ENCODE assay signal across 17 cellular contexts in the genomic region with DNA sequence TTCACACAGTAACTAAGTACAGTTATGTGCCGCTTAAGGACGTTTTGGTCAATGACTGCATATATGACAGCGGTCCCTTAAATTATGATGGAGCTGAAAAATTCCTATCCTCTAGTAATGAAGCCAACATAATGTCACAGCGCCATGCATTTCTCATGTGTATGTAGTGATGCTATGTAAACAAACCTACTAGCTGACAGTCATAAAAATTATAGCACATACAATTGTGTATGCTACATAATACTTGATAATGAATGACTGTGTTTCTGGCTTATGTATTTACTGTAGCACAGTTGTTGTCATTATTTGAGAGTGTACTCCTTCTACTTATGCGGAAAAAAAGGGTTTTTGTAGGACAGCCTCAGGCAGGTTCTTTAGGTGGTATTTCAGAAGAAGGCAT.
"Had no signal": no experiment of that assay in that cellular context is flagged by ENCODE, and none has a peak within 500 bp of the region (broad histone marks: within the 10 kb centered on the region; RNA-seq: fewer than 3 reads in every experiment).

No MANE protein-coding gene starts in this region.

- H3K27ac ChIP-seq: cardiac muscle cell, dorsolateral prefrontal cortex, gastrocnemius medialis, heart left ventricle, lower lobe of right lung, neutrophil, suprapubic skin, VCaP had no signal

- H3K4me1 ChIP-seq: lower lobe of right lung, suprapubic skin had no signal

- DNase-seq: activated CD4-positive, alpha-beta T cell treated with anti-CD3 and anti-CD28 coated beads for 1 hour; activated CD4-positive, alpha-beta T cell treated with anti-CD3 and anti-CD28 coated beads, Interleukin-2, amount 50 U/mL, for 48 hours; activated naive CD4-positive, alpha-beta T cell treated with anti-CD3 and anti-CD28 coated beads, Interleukin-2, amount 10 ng/mL, durations not matched to agents 7 days and 5 days; activated T-cell treated with anti-CD3 and anti-CD28 coated beads, Interleukin-2, amount 50 U/mL, for 1 hour; dorsolateral prefrontal cortex; endodermal cell; gastrocnemius medialis; heart left ventricle; immature natural killer cell; lower lobe of right lung; naive B cell; posterior cingulate gyrus; stimulated activated naive CD8-positive, alpha-beta T cell treated with anti-CD3 and anti-CD28 coated beads, Interleukin-15, Interleukin-2, amounts not matched to agents 100 U/mL and 50 U/mL, for 24 hours had no signal

- H3K9me3 ChIP-seq: gastrocnemius medialis, heart left ventricle, lower lobe of right lung, neutrophil, suprapubic skin had no signal

- ATAC-seq: gastrocnemius medialis, heart left ventricle, lower lobe of right lung had no signal

- H3K36me3 ChIP-seq: cardiac muscle cell, gastrocnemius medialis, heart left ventricle, lower lobe of right lung, neutrophil, suprapubic skin had no signal

- H3K27me3 ChIP-seq: cardiac muscle cell, gastrocnemius medialis, heart left ventricle, neutrophil, suprapubic skin had no signal

- H3K4me3 ChIP-seq: cardiac muscle cell, dorsolateral prefrontal cortex, gastrocnemius medialis, heart left ventricle, lower lobe of right lung, suprapubic skin had no signal
